In the genomic region with DNA sequence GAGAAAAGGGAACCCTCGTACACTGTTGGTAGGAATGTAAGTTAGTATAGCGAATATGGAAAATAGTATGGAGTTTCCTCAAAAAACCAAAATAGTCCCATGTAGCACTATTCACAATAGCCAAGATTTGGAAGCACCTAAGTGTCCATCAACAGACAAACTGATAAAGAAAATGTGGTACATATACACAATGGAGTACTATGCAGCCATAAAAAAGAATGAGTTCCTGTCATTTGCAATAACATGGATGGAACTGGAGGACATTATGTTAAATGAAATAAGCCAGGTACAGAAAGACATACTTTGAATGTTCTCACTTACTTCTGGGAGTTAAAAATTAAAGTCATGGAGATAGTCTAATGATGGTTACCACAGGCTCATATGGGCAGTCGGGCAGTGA, we compare ENCODE assay signal across 23 cellular contexts. TPM values are rescaled to one million over a fixed set of nuclear protein-coding genes. Genes with fewer than 3 reads are reported as not detected.
DNase-seq lines count a peak whose midpoint lies in the region; ATAC-seq, FAIRE-seq and TF ChIP-seq lines count a peak whose summit lies in the region.
"Had no signal": no experiment of that assay in that cellular context is flagged by ENCODE, and none has a peak within 500 bp of the region (broad histone marks: within the 10 kb centered on the region; RNA-seq: fewer than 3 reads in every experiment).

No MANE protein-coding gene starts in this region.

- 91% methylated on average over 3 of the region's 3 CpGs for WGBS in A549 (ENCODE audit: missing lambda C conversion rate)

- H3K27me3 ChIP-seq in A673 (replicated peaks; ENCODE audit: insufficient read depth, low read depth, low read length, poor library complexity), result no peaks in the 10 kb centered on the region
- H3K27me3 ChIP-seq: BE2C; BLaER1 treated with 17β-estradiol and CSF1 and Interleukin-3, amounts not matched to agents 10 nM and 100 nM had no signal

- H3K36me3 ChIP-seq in A673 (ENCODE audit: insufficient read depth, low read length, poor library complexity, severe bottlenecking), result no peaks in the 10 kb centered on the region
- no peaks in the 10 kb centered on the region for H3K36me3 ChIP-seq in HEK293 (ENCODE audit: control insufficient read depth in 2 of 2, insufficient read depth in 1 of 2, low read length in 2 of 2)
- H3K36me3 ChIP-seq: BE2C had no signal

- DNase-seq in A549 (ENCODE audit: low read depth in 1 of 2, low spot score in 1 of 2) (no peak), A673 (ENCODE audit: low spot score) (no peak)
- no peak for DNase-seq in central memory CD8-positive, alpha-beta T cell (ENCODE audit: low spot score in 2 of 2)
- no peak for DNase-seq in activated CD8-positive, alpha-beta memory T cell treated with anti-CD3 and anti-CD28 coated beads for 24 hours
- DNase-seq: ACHN; AML-193; BE2C; CD4-positive, alpha-beta memory T cell; DMS 273 treated with DMSO at 0.1 percent for 48 hours; DMS79; EL; GDM1; H9; HFFc6 had no signal

- TSS peak; percentile 11 for BruUV-seq in A673 (replicated peaks; lab: Mats Ljungman, UMichigan)

- CTCF ChIA-PET in A549 (lab: Yijun Ruan, JAX), result no interaction called here
- CTCF ChIA-PET in A673 (lab: Charles Lee), result no interaction called here
- CTCF ChIA-PET in HEK293 (lab: Yijun Ruan, JAX), result interaction anchor here (1.5 kb wide), 1 partner anchor 18 kb away, joined by 4 read pairs; no protein-coding TSS in a partner anchor

- peak overlapping the region; percentile 51 for H3K27ac Mint-ChIP-seq in central memory CD8-positive, alpha-beta T cell (ENCODE audit: low read depth)
- H3K27ac Mint-ChIP-seq: GM23338, H9, HFFc6 had no signal

- H3K4me3 Mint-ChIP-seq in central memory CD8-positive, alpha-beta T cell, result no peak overlapping the region
- H3K4me3 Mint-ChIP-seq: CD14-positive monocyte; CD4-positive, alpha-beta memory T cell; GM23338; H9; HFFc6 had no signal

- no peak for TF ChIP-seq RAD21 in A549 (conservative IDR thresholded peaks at IDR 0.05 in 1 of 2, IDR thresholded peaks at IDR 0.05 in 1 of 2)

- ATAC-seq in A549, result no peak
- no peak for ATAC-seq in central memory CD8-positive, alpha-beta T cell (replicated peaks; ENCODE audit: extremely low read depth, poor library complexity, severe bottlenecking)
- ATAC-seq in HG02610 (IDR thresholded peaks at IDR 0.05; ENCODE audit: unreplicated experiment), result no peak
- ATAC-seq: GM12878, GM23338, HCT116 had no signal

- no peaks in the 10 kb centered on the region for H3K27me3 Mint-ChIP-seq in central memory CD8-positive, alpha-beta T cell
- H3K27me3 Mint-ChIP-seq: CD4-positive, alpha-beta memory T cell had no signal

- POLR2A ChIA-PET in A549 (lab: Yijun Ruan, JAX) (no interaction called here), A673 (lab: Charles Lee; ENCODE audit: low non-redundant PET) (no interaction called here), HEK293 (lab: Yijun Ruan, JAX) (no interaction called here)

- no peak for FAIRE-seq in A549 (lab: Jason Lieb, UNC)
- FAIRE-seq: D721Med, GM12878, GM19239 had no signal

- H3K4me2 ChIP-seq in A549, result no peak overlapping the region
- H3K4me2 ChIP-seq: BLaER1 treated with 17β-estradiol and CSF1 and Interleukin-3, amounts not matched to agents 10 nM and 100 nM; GM23338 had no signal

- TF ChIP-seq CTCF in A549 (IDR thresholded peaks at IDR 0.05) (no peak), A673 (conservative IDR thresholded peaks at IDR 0.05; ENCODE audit: low read depth, low read length) (no peak), HEK293 (tag by site-specific recombination; IDR thresholded peaks at IDR 0.05) (no peak)

- H3K4me1 Mint-ChIP-seq in central memory CD8-positive, alpha-beta T cell, result peaks cover 12% of the 10 kb centered on the region
- H3K4me1 Mint-ChIP-seq: GM23338, H9 had no signal

- no peak overlapping the region for H3K27ac ChIP-seq in A549
- H3K27ac ChIP-seq in A673 (ENCODE audit: low read depth, low read length, poor library complexity, severe bottlenecking), result no peak overlapping the region
- H3K27ac ChIP-seq in HEK293 (ENCODE audit: extremely low read depth, low read depth, low read length), result no peak overlapping the region
- H3K27ac ChIP-seq: BLaER1 treated with 17β-estradiol and CSF1 and Interleukin-3, amounts not matched to agents 10 nM and 100 nM had no signal

- H3K9me3 ChIP-seq in A549 (peaks cover 32% of the 10 kb centered on the region), A673 (ENCODE audit: low read depth, low read length, poor library complexity, severe bottlenecking) (peaks cover 11% of the 10 kb centered on the region), HEK293 (ENCODE audit: control insufficient read depth, insufficient read depth, low read depth, low read length) (no peaks in the 10 kb centered on the region)
- H3K9me3 ChIP-seq: BE2C had no signal

- H3K4me3 ChIP-seq in A549 (no peak overlapping the region), A673 (ENCODE audit: low read depth, low read length, poor library complexity, severe bottlenecking) (no peak overlapping the region), HEK293 (ENCODE audit: low read depth, low read length) (no peak overlapping the region)
- H3K4me3 ChIP-seq: BLaER1 treated with 17β-estradiol and CSF1 and Interleukin-3, amounts not matched to agents 10 nM and 100 nM; GM12878; GM23338 had no signal

- intact Hi-C loops in A673 (cut with micrococcal nuclease; ENCODE audit: unreplicated experiment), result no loop called here

- H3K4me1 ChIP-seq in A549 (peaks cover 8% of the 10 kb centered on the region; the same call in 2 of the 3 replicates), A673 (ENCODE audit: insufficient read depth, low read length, poor library complexity, severe bottlenecking) (no peaks in the 10 kb centered on the region), HEK293 (ENCODE audit: control insufficient read depth, insufficient read depth, low read length) (no peaks in the 10 kb centered on the region)
- H3K4me1 ChIP-seq: BE2C had no signal

- no peaks in the 10 kb centered on the region for H3K9me3 Mint-ChIP-seq in central memory CD8-positive, alpha-beta T cell

- H3K36me3 Mint-ChIP-seq in central memory CD8-positive, alpha-beta T cell (ENCODE audit: insufficient read depth), result peaks cover 9% of the 10 kb centered on the region

- TF ChIP-seq EP300 in A549 (IDR thresholded peaks at IDR 0.05), result no peak

- TF ChIP-seq POLR2A in A549 (IDR thresholded peaks at IDR 0.05; ENCODE audit: low read length), result no peak

TF ChIP-seq in A549, 52 proteins besides CTCF, POLR2A, EP300 and RAD21 (continues in another document):
- peak; percentile 50; the same call in 1 of the 2 replicates for TF ChIP-seq KDM1A (IDR thresholded peaks at IDR 0.05; ENCODE audit: low read depth)
- TF ChIP-seq REST (IDR thresholded peaks at IDR 0.05), result no peak

TF ChIP-seq in HEK293, 187 proteins besides CTCF, POLR2A, EP300 and RAD21:
- TF ChIP-seq PRDM10 (tag by site-specific recombination; IDR thresholded peaks at IDR 0.05), result no peak
- no peak for TF ChIP-seq ZNF112 (tag by site-specific recombination; IDR thresholded peaks at IDR 0.05)
- TF ChIP-seq ZNF146 (tag by site-specific recombination; IDR thresholded peaks at IDR 0.05), result peak; percentile 83
- TF ChIP-seq ZNF324 (tag by site-specific recombination; IDR thresholded peaks at IDR 0.05), result no peak
- TF ChIP-seq ZNF580 (tag by site-specific recombination; IDR thresholded peaks at IDR 0.05), result 0 out of 2 replicates have a peak, but pooled peaks have one; percentile 28
- no peak for TF ChIP-seq ZNF596 (tag by site-specific recombination; IDR thresholded peaks at IDR 0.05)
- TF ChIP-seq OSR2 (tag by site-specific recombination; IDR thresholded peaks at IDR 0.05), result no peak

RNA-seq across cellular contexts. Expression of gene KLC2, which starts 53.1 kb away (rescaled TPM):
- polyA plus RNA-seq in A549 (2011; rRNA removed) (13.7 and 13.8 TPM in 2 replicates), A549 (2017; fragmentation: RNase III; extraction: RNeasy Plus Mini Kit Qiagen cat#74134 plus additional on column Dnase treatment) (35.1 to 35.8 TPM (median 35.2 TPM) in 3 replicates)
- polyA plus RNA-seq in A549 (2012; cell fraction: cytosol; rRNA removed), result 26.6 and 33.5 TPM in 2 replicates
- 62.6 and 79.2 TPM in 2 replicates for polyA plus RNA-seq in A549 (2012; cell fraction: nucleus; rRNA removed)
- polyA minus RNA-seq in A549 (2011; rRNA and poly(A)+ RNA removed), result 23.2 and 30.5 TPM in 2 replicates
- 94.3 and 97.4 TPM in 2 replicates for total RNA-seq in A673 (2021)
